In genomic region chr2:24821433-24821891, GRCh38 we compare ENCODE assay signal across 18 cellular contexts. TPM values are rescaled to one million over a fixed set of nuclear protein-coding genes. Genes with fewer than 3 reads are reported as not detected.
DNase-seq lines count a peak whose midpoint lies in the region; ATAC-seq and TF ChIP-seq lines count a peak whose summit lies in the region.
"Had no signal": no experiment of that assay in that cellular context is flagged by ENCODE, and none has a peak within 500 bp of the region (broad histone marks: within the 10 kb centered on the region; RNA-seq: fewer than 3 reads in every experiment).

No MANE protein-coding gene starts in this region.

- DNase-seq in stimulated activated naive CD8-positive, alpha-beta T cell treated with anti-CD3 and anti-CD28 coated beads, Interleukin-15, amount 100 ng/mL, for 72 hours: no peak
- no peak for DNase-seq in stimulated activated naive CD8-positive, alpha-beta T cell treated with anti-CD3 and anti-CD28 coated beads, Interleukin-15, Interleukin-2, amounts not matched to agents 100 U/mL and 50 U/mL, for 24 hours
- DNase-seq in dorsolateral prefrontal cortex (peak in 3 of 10 donors; percentile 16 to 28 (median 20)), mesenteric fat pad (ENCODE audit: low spot score) (peak; percentile 72), amniotic stem cell (lab: John Stamatoyannopoulos, UW) (no peak), DMS 273 treated with DMSO at 0.1 percent for 48 hours (lab: John Stamatoyannopoulos, UW) (no peak), NCI-H524 treated with DMSO at 0.1 percent for 48 hours (lab: John Stamatoyannopoulos, UW) (no peak)
- DNase-seq in NK-92 treated with Interleukin-12 subunit alpha and Interleukin-12 subunit beta, amount 100 ng/mL, for 24 hours (lab: John Stamatoyannopoulos, UW): no peak
- DNase-seq: activated CD4-positive, CD25-positive, alpha-beta regulatory T cell; activated T-cell treated with anti-CD3 and anti-CD28 coated beads for 4 hours; heart right ventricle; left ventricle myocardium superior; NCI-H1694; right cardiac atrium had no signal

- no peaks in the 10 kb centered on the region for H3K27me3 ChIP-seq in dorsolateral prefrontal cortex
- H3K27me3 ChIP-seq: heart right ventricle had no signal

- no peak for ATAC-seq in stimulated activated naive CD8-positive, alpha-beta T cell treated with anti-CD3 and anti-CD28 coated beads, Interleukin-15, amount 100 ng/mL, for 72 hours
- ATAC-seq in stimulated activated naive CD8-positive, alpha-beta T cell treated with anti-CD3 and anti-CD28 coated beads, Interleukin-15, Interleukin-2, amounts not matched to agents 100 U/mL and 50 U/mL, for 24 hours: no peak
- ATAC-seq: esophagus mucosa; heart right ventricle; left ventricle myocardium superior; naive thymus-derived CD8-positive, alpha-beta T cell; Panc1; right cardiac atrium had no signal

- no peaks in the 10 kb centered on the region for H3K27me3 Mint-ChIP-seq in stimulated activated naive CD8-positive, alpha-beta T cell treated with anti-CD3 and anti-CD28 coated beads, Interleukin-15, amount 100 ng/mL, for 72 hours
- H3K27me3 Mint-ChIP-seq: naive thymus-derived CD8-positive, alpha-beta T cell had no signal

- H3K27ac Mint-ChIP-seq in stimulated activated naive CD8-positive, alpha-beta T cell treated with anti-CD3 and anti-CD28 coated beads, Interleukin-15, amount 100 ng/mL, for 72 hours: peak overlapping the region; percentile 20 to 83

- TF ChIP-seq CTCF in dorsolateral prefrontal cortex (IDR thresholded peaks at IDR 0.05 in 54 of 56, conservative IDR thresholded peaks at IDR 0.05 in 2 of 56; ENCODE audit: low read depth in 1 of 56, partially characterized antibody in 56 of 56): no peak

- H3K9me3 Mint-ChIP-seq in stimulated activated naive CD8-positive, alpha-beta T cell treated with anti-CD3 and anti-CD28 coated beads, Interleukin-15, amount 100 ng/mL, for 72 hours: no peaks in the 10 kb centered on the region
- H3K9me3 Mint-ChIP-seq: naive thymus-derived CD8-positive, alpha-beta T cell had no signal

- peaks cover 32% of the 10 kb centered on the region for H3K4me1 Mint-ChIP-seq in stimulated activated naive CD8-positive, alpha-beta T cell treated with anti-CD3 and anti-CD28 coated beads, Interleukin-15, amount 100 ng/mL, for 72 hours

- H3K4me3 Mint-ChIP-seq in stimulated activated naive CD8-positive, alpha-beta T cell treated with anti-CD3 and anti-CD28 coated beads, Interleukin-15, amount 100 ng/mL, for 72 hours: no peak overlapping the region
- H3K4me3 Mint-ChIP-seq: naive thymus-derived CD8-positive, alpha-beta T cell had no signal

- H3K27ac ChIP-seq in dorsolateral prefrontal cortex: peak overlapping the region in 36 of 59 donors; percentile 1 to 70 (median 48)
- H3K27ac ChIP-seq: heart right ventricle had no signal

- H3K4me3 ChIP-seq in dorsolateral prefrontal cortex: no peak overlapping the region
- H3K4me3 ChIP-seq: HAP-1, heart right ventricle had no signal

- intact Hi-C loops in dorsolateral prefrontal cortex (cut with DNase I): loop anchor here in 1 of 2 donors (10.0 kb wide), 1 partner anchor 327 kb away; the partner anchor contains the start of gene NCOA1

RNA-seq across cellular contexts. Expression of gene CENPO, which starts 28.2 kb away (rescaled TPM):
- total RNA-seq in dorsolateral prefrontal cortex (10 to 100 TPM in 27 of 120 experiments, 1 to 10 TPM in 93; 4.9 to 17.9 (median 8.5) TPM), mesenteric fat pad (3.7 TPM)

RNA-seq across cellular contexts. Expression of gene PTRHD1, which starts 28.3 kb away (rescaled TPM):
- total RNA-seq in dorsolateral prefrontal cortex (10 to 100 TPM; 12.2 to 33.9 (median 21.9) TPM), mesenteric fat pad (12.9 TPM)
